Comparison of ENCODE assay signal across 23 cellular contexts in the genomic region with DNA sequence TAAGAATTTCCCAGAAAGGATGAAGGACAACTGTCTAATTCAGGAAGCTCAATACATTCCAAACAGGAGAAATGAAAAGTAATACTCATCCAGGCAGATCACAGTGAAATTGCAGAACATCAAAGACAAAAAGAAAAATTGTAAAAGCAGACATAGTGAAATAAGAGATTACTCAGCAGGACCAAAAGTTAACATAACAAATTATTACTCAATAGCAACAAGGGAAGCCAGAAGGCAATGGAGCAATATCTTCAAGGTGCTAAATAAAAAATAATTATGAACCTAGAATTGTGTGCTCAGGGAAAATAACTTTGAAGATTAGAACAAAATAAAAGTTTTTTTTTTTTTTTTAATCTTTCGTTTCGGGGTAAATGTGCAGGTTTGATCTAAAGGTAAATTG.
"Had no signal": no experiment of that assay in that cellular context is flagged by ENCODE, and none has a peak within 500 bp of the region (broad histone marks: within the 10 kb centered on the region; RNA-seq: fewer than 3 reads in every experiment).

No MANE protein-coding gene starts in this region.

- H3K36me3 ChIP-seq: gastrocnemius medialis, ovary, prostate gland, right atrium auricular region, thyroid gland, upper lobe of right lung, WERI-Rb-1 had no signal

- FAIRE-seq: endometrium had no signal

- H3K27ac ChIP-seq: body of pancreas, gastrocnemius medialis, ovary, prostate gland, right atrium auricular region, thyroid gland, upper lobe of right lung, WERI-Rb-1 had no signal

- H3K4me3 ChIP-seq: body of pancreas, gastrocnemius medialis, ovary, prostate gland, right atrium auricular region, thyroid gland, upper lobe of right lung had no signal

- H3K4me1 ChIP-seq: body of pancreas, gastrocnemius medialis, prostate gland, right atrium auricular region, thyroid gland, upper lobe of right lung had no signal

- DNase-seq: activated CD4-positive, alpha-beta T cell treated with anti-CD3 and anti-CD28 coated beads, Interleukin-2, amount 10 ng/mL, durations not matched to agents 7 days and 5 days; activated CD4-positive, CD25-positive, alpha-beta regulatory T cell treated with anti-CD3 and anti-CD28 coated beads, Interleukin-2, amount 50 U/mL, for 72 hours; activated CD8-positive, alpha-beta memory T cell treated with anti-CD3 and anti-CD28 coated beads, Interleukin-2, amount 10 ng/mL, durations not matched to agents 7 days and 5 days; activated CD8-positive, alpha-beta T cell treated with anti-CD3 and anti-CD28 coated beads for 36 hours; activated effector memory CD4-positive, alpha-beta T cell treated with anti-CD3 and anti-CD28 coated beads, Interleukin-2, amount 50 U/mL, for 16 hours; activated naive CD4-positive, alpha-beta T cell treated with anti-CD3 and anti-CD28 coated beads, Interleukin-2, amount 10 ng/mL, durations not matched to agents 7 days and 5 days; activated T-cell treated with anti-CD3 and anti-CD28 coated beads for 4 hours; anterior cingulate cortex; body of pancreas; effector CD4-positive, alpha-beta T cell; erythroblast; gastrocnemius medialis; hippocampal formation; left ventricle myocardium superior; ovary; stimulated activated CD4-positive, alpha-beta T cell treated with anti-CD3 and anti-CD28 coated beads, Interleukin-4, amount 100 ng/mL, for 24 hours; stimulated activated naive CD8-positive, alpha-beta T cell treated with anti-CD3 and anti-CD28 coated beads, Interleukin-15, Interleukin-2, amounts not matched to agents 100 U/mL and 50 U/mL, for 24 hours; thyroid gland; upper lobe of right lung; WERI-Rb-1 had no signal

- H3K9me3 ChIP-seq: body of pancreas, gastrocnemius medialis, ovary, prostate gland, right atrium auricular region, thyroid gland, upper lobe of right lung had no signal
